29 cellular contexts compared by ENCODE assay signal in the genomic region with DNA sequence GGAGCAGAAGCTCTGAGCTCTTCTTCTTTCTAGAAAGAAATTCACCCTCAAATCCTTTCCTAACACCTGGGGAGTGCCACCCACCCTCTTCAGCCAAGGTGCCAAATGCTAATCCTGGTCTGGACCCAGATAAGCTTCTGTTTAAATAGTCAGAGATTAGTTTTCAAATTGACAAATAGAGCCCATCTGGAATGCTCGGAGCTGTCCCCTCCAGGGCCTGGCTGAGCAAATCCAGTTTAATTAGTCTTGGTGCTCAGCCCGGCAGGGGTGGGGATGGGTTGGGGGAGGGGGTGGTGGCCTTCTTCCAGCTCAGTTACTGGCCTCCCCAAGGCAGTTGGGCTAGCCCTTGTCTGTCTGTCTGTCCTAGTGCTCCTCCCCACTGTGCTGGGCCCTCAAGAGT.
DNase-seq lines count a peak whose midpoint lies in the region; ATAC-seq, FAIRE-seq and TF ChIP-seq lines count a peak whose summit lies in the region.
"Had no signal": no experiment of that assay in that cellular context is flagged by ENCODE, and none has a peak within 500 bp of the region (broad histone marks: within the 10 kb centered on the region; RNA-seq: fewer than 3 reads in every experiment).

No MANE protein-coding gene starts in this region.

- TF ChIP-seq RAD21 in HepG2 (CRISPR knock-in tag; IDR thresholded peaks at IDR 0.05): no peak

- H3K9me3 Mint-ChIP-seq in CD8-positive, alpha-beta memory T cell: peaks cover 0 to 2% (median 0%) of the 10 kb centered on the region in 5 donors

- no peaks in the 10 kb centered on the region for H4K20me1 ChIP-seq in HepG2 (ENCODE audit: insufficient read depth, low read length)

- peaks cover 3 to 11% of the 10 kb centered on the region in 2 donors for H3K27me3 Mint-ChIP-seq in CD8-positive, alpha-beta memory T cell

- H3K36me3 ChIP-seq in right lobe of liver: no peaks in the 10 kb centered on the region
- H3K36me3 ChIP-seq in HepG2 (replicated peaks in 1 of 2; ENCODE audit: control insufficient read depth in 1 of 2, insufficient read depth in 2 of 2, low read length in 2 of 2): no peaks in the 10 kb centered on the region
- H3K36me3 ChIP-seq in WERI-Rb-1: no peaks in the 10 kb centered on the region
- H3K36me3 ChIP-seq in upper lobe of right lung: no peaks in the 10 kb centered on the region
- no peaks in the 10 kb centered on the region for H3K36me3 ChIP-seq in CD8-positive, alpha-beta memory T cell (ENCODE audit: insufficient read depth, low read length)
- no peaks in the 10 kb centered on the region for H3K36me3 ChIP-seq in esophagus muscularis mucosa
- H3K36me3 ChIP-seq: adrenal gland, SJSA1 had no signal

- no peaks in the 10 kb centered on the region for H3K4me1 Mint-ChIP-seq in CD8-positive, alpha-beta memory T cell
- H3K4me1 Mint-ChIP-seq: B cell had no signal

- H3K9me3 ChIP-seq in right lobe of liver (no peaks in the 10 kb centered on the region), HepG2 (ENCODE audit: low read length) (no peaks in the 10 kb centered on the region), WERI-Rb-1 (ENCODE audit: severe bottlenecking) (peaks cover 3% of the 10 kb centered on the region), upper lobe of right lung (no peaks in the 10 kb centered on the region), esophagus muscularis mucosa (peaks cover 0 to 5% (median 2%) of the 10 kb centered on the region in 4 donors)
- no peaks in the 10 kb centered on the region for H3K9me3 ChIP-seq in CD8-positive, alpha-beta memory T cell (ENCODE audit: low read length)
- H3K9me3 ChIP-seq: adrenal gland, SJSA1 had no signal

- H3K9ac ChIP-seq in HepG2 (ENCODE audit: insufficient read depth, low read depth, low read length): no peak overlapping the region
- H3K9ac ChIP-seq: KMS-11, parathyroid adenoma had no signal

- H3K4me2 ChIP-seq in HepG2 (ENCODE audit: low read depth, low read length): no peak overlapping the region
- H3K4me2 ChIP-seq: KMS-11 had no signal

- no peak for FAIRE-seq in HepG2 (lab: Jason Lieb, UNC)
- FAIRE-seq: endothelial cell of umbilical vein, islet of Langerhans had no signal

- POLR2A ChIA-PET in HepG2 (lab: Yijun Ruan, JAX): no interaction called here
- POLR2A ChIA-PET in CD8-positive, alpha-beta memory T cell (lab: Charles Lee): no interaction called here

- ATAC-seq in right lobe of liver (no peak), HepG2 (no peak), upper lobe of right lung (no peak), HG02759 (IDR thresholded peaks at IDR 0.05; ENCODE audit: unreplicated experiment) (no peak)
- ATAC-seq: body of pancreas, HCT116, left ventricle myocardium superior, right cardiac atrium had no signal

- no peak overlapping the region for H2AFZ ChIP-seq in HepG2 (ENCODE audit: low read length)
- H2AFZ ChIP-seq: parathyroid adenoma had no signal

- no peak overlapping the region for H3K27ac Mint-ChIP-seq in CD8-positive, alpha-beta memory T cell
- H3K27ac Mint-ChIP-seq: B cell had no signal

- no peaks in the 10 kb centered on the region for H3K36me3 Mint-ChIP-seq in CD8-positive, alpha-beta memory T cell

- no peak overlapping the region for H3K4me3 Mint-ChIP-seq in CD8-positive, alpha-beta memory T cell
- H3K4me3 Mint-ChIP-seq: B cell had no signal

- BruUV-seq in HepG2 (replicated peaks; lab: Mats Ljungman, UMichigan): no TSS peak

- H3K4me3 ChIP-seq in right lobe of liver (no peak overlapping the region), HepG2 (replicated peaks in 1 of 3; ENCODE audit: insufficient read depth in 1 of 3, low read depth in 2 of 3, low read length in 3 of 3) (no peak overlapping the region), WERI-Rb-1 (ENCODE audit: low read depth, low read length) (no peak overlapping the region), upper lobe of right lung (no peak overlapping the region), esophagus muscularis mucosa (no peak overlapping the region)
- H3K4me3 ChIP-seq in CD8-positive, alpha-beta memory T cell (ENCODE audit: low read length): no peak overlapping the region
- H3K4me3 ChIP-seq: adrenal gland, body of pancreas, dorsolateral prefrontal cortex, SJSA1 had no signal

- H3K27me3 ChIP-seq in right lobe of liver: no peaks in the 10 kb centered on the region
- peaks cover 0 to 15% of the 10 kb centered on the region in 2 experiments; a peak in 4 of 5 replicates for H3K27me3 ChIP-seq in HepG2 (ENCODE audit: control insufficient read depth in 1 of 2, insufficient read depth in 2 of 2, low read length in 2 of 2)
- H3K27me3 ChIP-seq in WERI-Rb-1 (ENCODE audit: insufficient read depth, low read depth, severe bottlenecking): no peaks in the 10 kb centered on the region
- no peaks in the 10 kb centered on the region for H3K27me3 ChIP-seq in upper lobe of right lung
- H3K27me3 ChIP-seq in CD8-positive, alpha-beta memory T cell (ENCODE audit: insufficient read depth, low read length, poor library complexity, severe bottlenecking): no peaks in the 10 kb centered on the region
- H3K27me3 ChIP-seq in esophagus muscularis mucosa: peaks cover 0 to 39% (median 0%) of the 10 kb centered on the region in 4 donors
- H3K27me3 ChIP-seq: SJSA1 had no signal

- H3K79me2 ChIP-seq in HepG2 (ENCODE audit: insufficient read depth, low read length): no peaks in the 10 kb centered on the region
- H3K79me2 ChIP-seq: parathyroid adenoma had no signal

- H3K4me1 ChIP-seq in right lobe of liver (no peaks in the 10 kb centered on the region), HepG2 (ENCODE audit: insufficient read depth, low read length) (0 out of 2 replicates have a peak, but pooled peaks cover 6% of the 10 kb centered on the region), upper lobe of right lung (no peaks in the 10 kb centered on the region), esophagus muscularis mucosa (no peaks in the 10 kb centered on the region)
- no peaks in the 10 kb centered on the region for H3K4me1 ChIP-seq in CD8-positive, alpha-beta memory T cell (ENCODE audit: insufficient read depth, low read length)
- H3K4me1 ChIP-seq: adrenal gland, body of pancreas, parathyroid adenoma, SJSA1 had no signal

- in situ Hi-C loops in HepG2 (cut with HindIII; ENCODE audit: extremely low pct_ligation_motif_present, low pct_unique_long_range_greater_than_20kb): no loop called here

- TF ChIP-seq CTCF in right lobe of liver (IDR thresholded peaks at IDR 0.05) (no peak), HepG2 (CRISPR knock-in tag; IDR thresholded peaks at IDR 0.05) (no peak), WERI-Rb-1 (IDR thresholded peaks at IDR 0.05; ENCODE audit: low read depth, low read length) (no peak), upper lobe of right lung (IDR thresholded peaks at IDR 0.05) (no peak), esophagus muscularis mucosa (IDR thresholded peaks at IDR 0.05) (no peak)

- intact Hi-C loops in right lobe of liver (cut with DNase I) (no loop called here), HepG2 (cut with micrococcal nuclease; ENCODE audit: unreplicated experiment) (no loop called here), upper lobe of right lung (cut with DNase I) (no loop called here), esophagus muscularis mucosa (cut with DNase I) (no loop called here)

- TF ChIP-seq POLR2A in right lobe of liver (IDR thresholded peaks at IDR 0.05) (no peak), HepG2 (IDR thresholded peaks at IDR 0.05; ENCODE audit: insufficient read depth in 1 of 2, low read depth in 2 of 2, low read length in 2 of 2) (no peak), esophagus muscularis mucosa (IDR thresholded peaks at IDR 0.05; ENCODE audit: low read depth) (no peak)

- TF ChIP-seq EP300 in HepG2 (IDR thresholded peaks at IDR 0.05; ENCODE audit: low read depth in 2 of 2, low read length in 2 of 2) (no peak), HepG2 (CRISPR knock-in tag; IDR thresholded peaks at IDR 0.05; ENCODE audit: borderline replicate concordance) (no peak), esophagus muscularis mucosa (IDR thresholded peaks at IDR 0.05) (no peak)

- CTCF ChIA-PET in HepG2 (lab: Yijun Ruan, JAX; ENCODE audit: low intra/inter-chr PET ratio, low total read pairs): no interaction called here
- CTCF ChIA-PET in CD8-positive, alpha-beta memory T cell (lab: Charles Lee): no interaction called here

- H3K27ac ChIP-seq in right lobe of liver (no peak overlapping the region), HepG2 (ENCODE audit: extremely low read length, insufficient read depth, low read length) (no peak overlapping the region), WERI-Rb-1 (peak overlapping the region; percentile 91), upper lobe of right lung (no peak overlapping the region), esophagus muscularis mucosa (replicated peaks in 1 of 4) (no peak overlapping the region)
- H3K27ac ChIP-seq in CD8-positive, alpha-beta memory T cell (ENCODE audit: low read depth, low read length): no peak overlapping the region
- H3K27ac ChIP-seq: adrenal gland, body of pancreas, dorsolateral prefrontal cortex, KMS-11, parathyroid adenoma, SJSA1 had no signal

- peak in 2 of 3 donors; percentile 6 to 8 for DNase-seq in right lobe of liver
- DNase-seq in HepG2 (ENCODE audit: low spot score): no peak
- DNase-seq in NCI-H2171 (lab: John Stamatoyannopoulos, UW): peak; percentile 26
- DNase-seq in WERI-Rb-1: peak; percentile 95
- peak; percentile 26 for DNase-seq in upper lobe of right lung
- no peak for DNase-seq in CD8-positive, alpha-beta memory T cell
- no peak for DNase-seq in esophagus muscularis mucosa (ENCODE audit: extremely low spot score)
- DNase-seq: activated CD4-positive, alpha-beta T cell treated with anti-CD3 and anti-CD28 coated beads, Interleukin-2, amount 50 U/mL, for 48 hours; activated naive CD4-positive, alpha-beta T cell treated with Interleukin-2 at 50 U/mL for 16 hours; adrenal gland; body of pancreas; DMS79; dorsolateral prefrontal cortex; GF-D8; left ventricle myocardium superior; NCI-H1930; right cardiac atrium; RPMI8226; stimulated activated CD4-positive, alpha-beta T cell treated with anti-CD3 and anti-CD28 coated beads, Interleukin-2, amount 100 ng/mL, for 48 hours; T-helper 1 cell; trophoblast cell had no signal

- WGBS in right lobe of liver (ENCODE audit: insufficient coverage, low coverage, low lambda C conversion rate, missing lambda C conversion rate): 7% methylated on average over 2 of the region's 2 CpGs
- WGBS in HepG2 (ENCODE audit: low lambda C conversion rate): 0% methylated on average over 1 of the region's 2 CpGs
- 0% methylated on average over 2 of the region's 2 CpGs for WGBS in esophagus muscularis mucosa

TF ChIP-seq in HepG2, 621 proteins besides CTCF, POLR2A, EP300 and RAD21 (continues in another document):
- no peak for TF ChIP-seq RBAK (CRISPR knock-in tag; IDR thresholded peaks at IDR 0.05)
- TF ChIP-seq, protein P1, sequence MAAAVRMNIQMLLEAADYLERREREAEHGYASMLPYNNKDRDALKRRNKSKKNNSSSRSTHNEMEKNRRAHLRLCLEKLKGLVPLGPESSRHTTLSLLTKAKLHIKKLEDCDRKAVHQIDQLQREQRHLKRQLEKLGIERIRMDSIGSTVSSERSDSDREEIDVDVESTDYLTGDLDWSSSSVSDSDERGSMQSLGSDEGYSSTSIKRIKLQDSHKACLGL (CRISPR knock-in tag; IDR thresholded peaks at IDR 0.05): no peak

Comparison
In these comparisons a context has a peak if more than half of its experiments do, and no peak if none do; other contexts are left out.
1. DNase-seq: peak in right lobe of liver (2 of 3), NCI-H2171 (single experiment), WERI-Rb-1 (single experiment) and upper lobe of right lung (single experiment); none in HepG2 (single experiment), CD8-positive, alpha-beta memory T cell (0 of 5) and esophagus muscularis mucosa (single experiment).